24 cellular contexts compared by ENCODE assay signal in the genomic region with DNA sequence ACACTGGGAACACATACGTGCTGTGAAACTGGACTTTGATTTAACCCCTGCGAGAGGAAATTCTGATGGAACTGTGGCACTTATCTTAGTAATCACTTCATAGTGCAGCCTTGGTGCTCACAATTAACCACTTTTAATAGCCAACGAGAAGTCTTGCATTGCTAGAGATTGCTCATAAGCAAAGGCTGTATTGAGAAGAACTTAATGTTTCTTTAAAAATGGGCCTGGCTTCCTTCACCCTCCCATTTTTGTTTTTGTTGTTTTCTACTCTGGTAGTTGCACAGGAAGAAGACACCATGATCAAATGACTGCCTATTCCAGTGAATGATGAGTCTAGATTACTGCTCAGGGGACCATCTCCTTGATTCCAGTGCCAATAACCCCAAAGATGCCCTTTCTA.
"Had no signal": no experiment of that assay in that cellular context is flagged by ENCODE, and none has a peak within 500 bp of the region (broad histone marks: within the 10 kb centered on the region; RNA-seq: fewer than 3 reads in every experiment).

No MANE protein-coding gene starts in this region.

- H3K4me1 ChIP-seq: gastrocnemius medialis had no signal

- H3K27ac Mint-ChIP-seq: mesothelial cell of epicardium; naive B cell; naive thymus-derived CD8-positive, alpha-beta T cell had no signal

- H3K79me2 ChIP-seq: hepatocyte had no signal

- H3K9me3 ChIP-seq: esophagus muscularis mucosa, gastrocnemius medialis, heart left ventricle, left ventricle myocardium inferior, lower lobe of right lung, mucosa of descending colon had no signal

- ATAC-seq: gastrocnemius medialis; heart left ventricle; left cardiac atrium; left lobe of liver; lower lobe of right lung; mucosa of descending colon; naive thymus-derived CD8-positive, alpha-beta T cell had no signal

- H3K36me3 Mint-ChIP-seq: mesothelial cell of epicardium; naive B cell; naive thymus-derived CD8-positive, alpha-beta T cell had no signal

- H3K27ac ChIP-seq: coronary artery, dorsolateral prefrontal cortex, esophagus muscularis mucosa, gastrocnemius medialis, heart left ventricle, hepatocyte, left ventricle myocardium inferior, lower lobe of right lung had no signal

- H3K4me3 ChIP-seq: coronary artery, dorsolateral prefrontal cortex, esophagus muscularis mucosa, gastrocnemius medialis, heart left ventricle, hepatocyte, left ventricle myocardium inferior, lower lobe of right lung, mucosa of descending colon had no signal

- FAIRE-seq: colon, islet of Langerhans, keratinocyte had no signal

- H2AFZ ChIP-seq: hepatocyte had no signal

- H3K4me2 ChIP-seq: hepatocyte had no signal

- H3K4me3 Mint-ChIP-seq: mesothelial cell of epicardium; naive B cell; naive thymus-derived CD8-positive, alpha-beta T cell had no signal

- DNase-seq: dermis blood vessel endothelial cell; dorsolateral prefrontal cortex; effector CD4-positive, alpha-beta T cell; effector memory CD4-positive, alpha-beta T cell; foreskin fibroblast; foreskin melanocyte; gastrocnemius medialis; heart left ventricle; hypothalamus; left cardiac atrium; left ventricle myocardium inferior; lower lobe of right lung; mesenchymal stem cell; mucosa of descending colon; naive B cell; naive thymus-derived CD8-positive, alpha-beta T cell had no signal

- H3K36me3 ChIP-seq: esophagus muscularis mucosa, gastrocnemius medialis, heart left ventricle, left ventricle myocardium inferior, lower lobe of right lung had no signal
